In genomic region chr22:48580481-48580970, GRCh38 we compare ENCODE assay signal across 23 cellular contexts.
"Had no signal": no experiment of that assay in that cellular context is flagged by ENCODE, and none has a peak within 500 bp of the region (broad histone marks: within the 10 kb centered on the region; RNA-seq: fewer than 3 reads in every experiment).

No MANE protein-coding gene starts in this region.

- H3K4me3 ChIP-seq: pancreas, psoas muscle, right lobe of liver, skin epidermis had no signal

- H3K36me3 ChIP-seq: brain microvascular endothelial cell, pancreas, right lobe of liver had no signal

- H3K4me1 Mint-ChIP-seq: activated B cell treated with CpG ODN at 0.5 μM for 24 hours; activated CD4-positive, alpha-beta T cell treated with anti-CD3 and anti-CD28 coated beads for 36 hours; activated T-helper 17 cell treated with anti-CD3 and anti-CD28 coated beads, Interleukin-2, amount 50 U/mL, for 72 hours; memory B cell; T-helper 17 cell had no signal

- H3K27me3 ChIP-seq: pancreas had no signal

- H3K27ac ChIP-seq: brain microvascular endothelial cell, pancreas, psoas muscle, right lobe of liver, skin epidermis had no signal

- H3K4me3 Mint-ChIP-seq: activated B cell treated with CpG ODN at 0.5 μM for 24 hours; activated CD4-positive, alpha-beta T cell treated with anti-CD3 and anti-CD28 coated beads for 36 hours; activated T-cell treated with anti-CD3 and anti-CD28 coated beads, Interleukin-2, amount 50 U/mL, for 24 hours; activated T-helper 17 cell treated with anti-CD3 and anti-CD28 coated beads, Interleukin-2, amount 50 U/mL, for 72 hours; effector memory CD8-positive, alpha-beta T cell; memory B cell; natural killer cell treated with Interleukin-12 subunit alpha and Interleukin-12 subunit beta and Interleukin-15 and Interleukin-18, amount 100 ng/mL, for 72 hours; T-helper 17 cell had no signal

- H3K36me3 Mint-ChIP-seq: memory B cell; natural killer cell treated with Interleukin-12 subunit alpha and Interleukin-12 subunit beta and Interleukin-15 and Interleukin-18, amount 100 ng/mL, for 72 hours had no signal

- H3K4me1 ChIP-seq: pancreas, psoas muscle, right lobe of liver had no signal

- H3K9me3 ChIP-seq: pancreas, psoas muscle, right lobe of liver had no signal

- ATAC-seq: activated CD4-positive, alpha-beta T cell treated with anti-CD3 and anti-CD28 coated beads for 36 hours; activated T-helper 17 cell treated with anti-CD3 and anti-CD28 coated beads, Interleukin-2, amount 50 U/mL, for 72 hours; effector memory CD8-positive, alpha-beta T cell; esophagus mucosa; pancreas; psoas muscle; right lobe of liver; T-helper 17 cell had no signal

- H3K9me3 Mint-ChIP-seq: activated B cell treated with CpG ODN at 0.5 μM for 24 hours; activated naive CD4-positive, alpha-beta T cell treated with anti-CD3 and anti-CD28 coated beads, Interleukin-2, amount 50 U/mL, for 72 hours; activated T-cell treated with anti-CD3 and anti-CD28 coated beads, Interleukin-2, amount 50 U/mL, for 24 hours; activated T-helper 17 cell treated with anti-CD3 and anti-CD28 coated beads, Interleukin-2, amount 50 U/mL, for 72 hours; effector memory CD8-positive, alpha-beta T cell; memory B cell; natural killer cell treated with Interleukin-12 subunit alpha and Interleukin-12 subunit beta and Interleukin-15 and Interleukin-18, amount 100 ng/mL, for 72 hours had no signal

- DNase-seq: activated B cell treated with CpG ODN at 0.5 μM for 24 hours; activated CD4-positive, alpha-beta T cell treated with anti-CD3 and anti-CD28 coated beads for 36 hours; activated CD4-positive, alpha-beta T cell treated with anti-CD3 and anti-CD28 coated beads, Interleukin-2, amount 50 U/mL, for 4 hours; activated CD8-positive, alpha-beta memory T cell treated with anti-CD3 and anti-CD28 coated beads for 24 hours; activated CD8-positive, alpha-beta memory T cell treated with anti-CD3 and anti-CD28 coated beads, Interleukin-2, amount 50 U/mL, for 4 hours; activated T-cell treated with anti-CD3 and anti-CD28 coated beads, Interleukin-2, amount 50 U/mL, for 24 hours; brain microvascular endothelial cell; central memory CD4-positive, alpha-beta T cell; effector memory CD8-positive, alpha-beta T cell; foreskin melanocyte; hippocampal formation; right lobe of liver; stimulated activated CD4-positive, alpha-beta T cell treated with anti-CD3 and anti-CD28 coated beads, Interleukin-1b, Interleukin-23, amount 100 ng/mL, for 48 hours; T-helper 17 cell; trophoblast cell had no signal

- H3K27ac Mint-ChIP-seq: activated B cell treated with CpG ODN at 0.5 μM for 24 hours; activated CD4-positive, alpha-beta T cell treated with anti-CD3 and anti-CD28 coated beads for 36 hours; activated naive CD4-positive, alpha-beta T cell treated with anti-CD3 and anti-CD28 coated beads, Interleukin-2, amount 50 U/mL, for 72 hours; activated T-cell treated with anti-CD3 and anti-CD28 coated beads, Interleukin-2, amount 50 U/mL, for 24 hours; activated T-helper 17 cell treated with anti-CD3 and anti-CD28 coated beads, Interleukin-2, amount 50 U/mL, for 72 hours; effector memory CD8-positive, alpha-beta T cell; memory B cell; natural killer cell treated with Interleukin-12 subunit alpha and Interleukin-12 subunit beta and Interleukin-15 and Interleukin-18, amount 100 ng/mL, for 72 hours; T-helper 17 cell had no signal
